In the genomic region with DNA sequence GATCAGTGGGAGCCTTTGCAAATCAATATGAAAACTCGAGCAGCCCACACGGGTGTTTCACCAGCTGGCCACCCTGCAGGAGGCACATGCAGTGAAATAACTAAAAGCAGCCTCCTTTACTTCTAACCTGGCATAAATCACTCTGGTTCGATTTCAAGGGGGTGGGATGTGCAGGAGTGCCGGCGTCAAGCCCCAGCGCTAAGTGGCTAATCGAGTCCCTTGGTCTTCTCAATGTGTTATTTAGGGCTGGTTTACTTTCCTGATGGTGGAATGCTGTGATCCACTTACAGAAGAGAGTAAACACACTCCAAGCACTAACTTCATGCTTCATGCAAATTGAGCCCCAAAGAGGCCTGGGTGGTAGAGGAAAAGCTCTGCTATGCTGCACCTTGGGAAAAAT, we compare ENCODE assay signal across 19 cellular contexts.
DNase-seq lines count a peak whose midpoint lies in the region; ATAC-seq and TF ChIP-seq lines count a peak whose summit lies in the region.
"Had no signal": no experiment of that assay in that cellular context is flagged by ENCODE, and none has a peak within 500 bp of the region (broad histone marks: within the 10 kb centered on the region; RNA-seq: fewer than 3 reads in every experiment).

No MANE protein-coding gene starts in this region.

- ATAC-seq in PC-3 (no peak), upper lobe of right lung (peak; percentile 71), HG02642 (IDR thresholded peaks at IDR 0.05; ENCODE audit: poor library complexity, unreplicated experiment) (no peak)
- ATAC-seq: activated CD4-positive, CD25-positive, alpha-beta regulatory T cell treated with anti-CD3 and anti-CD28 coated beads, Interleukin-2, amount 50 U/mL, for 24 hours; activated CD8-positive, alpha-beta memory T cell treated with anti-CD3 and anti-CD28 coated beads, Interleukin-2, amount 10 ng/mL, durations not matched to agents 7 days and 5 days; gastroesophageal sphincter; Panc1; right cardiac atrium; stimulated activated naive B cell treated with anti-CD40 and anti-IgM and Interleukin-4, amounts not matched to agents 10 μg/mL and 1 μg/mL and 100 μg/mL, for 72 hours had no signal

- no peak overlapping the region for H3K27ac ChIP-seq in PC-3 (ENCODE audit: low read length)
- H3K27ac ChIP-seq in upper lobe of right lung, result no peak overlapping the region
- H3K27ac ChIP-seq: left ventricle myocardium inferior, tibial artery had no signal

- H3K9me2 ChIP-seq in PC-3 (replicated peaks; ENCODE audit: low read length), result no peaks in the 10 kb centered on the region

- peak overlapping the region; percentile 72; the same call in 1 of the 2 replicates for H3K4me2 ChIP-seq in PC-3 (ENCODE audit: low read length)

- H3K27me3 ChIP-seq in PC-3 (ENCODE audit: low read length) (no peaks in the 10 kb centered on the region), upper lobe of right lung (no peaks in the 10 kb centered on the region)
- H3K27me3 ChIP-seq: tibial artery had no signal

- H3F3A ChIP-seq in PC-3 (ENCODE audit: low read length, unreplicated experiment), result no peaks in the 10 kb centered on the region

- no peak for TF ChIP-seq CTCF in PC-3 (conservative IDR thresholded peaks at IDR 0.05; ENCODE audit: low read depth, low read length)
- no peak for TF ChIP-seq CTCF in upper lobe of right lung (IDR thresholded peaks at IDR 0.05)

- no peak overlapping the region for H2AFZ ChIP-seq in PC-3 (ENCODE audit: low read length)

- intact Hi-C loops in PC-3 (cut with micrococcal nuclease) (no loop called here), upper lobe of right lung (cut with DNase I) (no loop called here)

- peak; percentile 44 to 73 for DNase-seq in NCI-H524 (lab: John Stamatoyannopoulos, UW)
- no peak for DNase-seq in NCI-H524 treated with DMSO at 0.1 percent for 48 hours (lab: John Stamatoyannopoulos, UW)
- peak; percentile 71 for DNase-seq in NCI-H2029 treated with DMSO at 0.1 percent for 48 hours (lab: John Stamatoyannopoulos, UW)
- no peak for DNase-seq in PC-3
- DNase-seq in upper lobe of right lung, result no peak
- no peak for DNase-seq in activated CD4-positive, alpha-beta T cell treated with anti-CD3 and anti-CD28 coated beads, Interleukin-2, amount 50 U/mL, for 1 hour
- no peak for DNase-seq in A172 (ENCODE audit: low spot score)
- DNase-seq: ACHN; activated CD8-positive, alpha-beta memory T cell treated with anti-CD3 and anti-CD28 coated beads, Interleukin-2, amount 10 ng/mL, durations not matched to agents 7 days and 5 days; activated effector memory CD4-positive, alpha-beta T cell treated with Interleukin-2 at 50 U/mL for 16 hours; dermis blood vessel endothelial cell; left ventricle myocardium inferior; right cardiac atrium; stimulated activated naive B cell treated with anti-CD40 and anti-IgM and Interleukin-4, amounts not matched to agents 10 μg/mL and 1 μg/mL and 100 μg/mL, for 72 hours; tibial artery had no signal

- peaks cover 32% of the 10 kb centered on the region for H3K4me1 ChIP-seq in PC-3 (ENCODE audit: insufficient read depth, low read length)
- H3K4me1 ChIP-seq in upper lobe of right lung, result peaks cover 13% of the 10 kb centered on the region

- no peaks in the 10 kb centered on the region for H3K9me3 ChIP-seq in PC-3 (ENCODE audit: low read length)
- no peaks in the 10 kb centered on the region for H3K9me3 ChIP-seq in upper lobe of right lung
- H3K9me3 ChIP-seq: gastroesophageal sphincter, left ventricle myocardium inferior, tibial artery had no signal

- no peaks in the 10 kb centered on the region for H3K79me2 ChIP-seq in PC-3 (ENCODE audit: low read length)

- CTCF ChIA-PET in PC-3 (lab: Charles Lee), result no interaction called here

- no peak overlapping the region for H3K9ac ChIP-seq in PC-3 (ENCODE audit: low read length)

- POLR2A ChIA-PET in PC-3 (lab: Charles Lee; ENCODE audit: unreplicated experiment), result no interaction called here

- H3K4me3 ChIP-seq in PC-3 (ENCODE audit: low read length) (no peak overlapping the region), upper lobe of right lung (no peak overlapping the region)
- H3K4me3 ChIP-seq: gastroesophageal sphincter, left ventricle myocardium inferior, tibial artery had no signal

- no peaks in the 10 kb centered on the region for H4K20me1 ChIP-seq in PC-3 (ENCODE audit: low read length)

- BruUV-seq in PC-3 (replicated peaks; lab: Mats Ljungman, UMichigan), result no TSS peak

- H3K36me3 ChIP-seq in PC-3 (ENCODE audit: low read depth, low read length) (no peaks in the 10 kb centered on the region), upper lobe of right lung (no peaks in the 10 kb centered on the region)
- H3K36me3 ChIP-seq: gastroesophageal sphincter, left ventricle myocardium inferior, tibial artery had no signal

Comparison
In these comparisons a context has a peak if more than half of its experiments do, and no peak if none do; other contexts are left out.
1. DNase-seq: peak in NCI-H524 (2 of 2) and NCI-H2029 treated with DMSO at 0.1 percent for 48 hours (single experiment); none in NCI-H524 treated with DMSO at 0.1 percent for 48 hours (single experiment), PC-3 (single experiment), upper lobe of right lung (single experiment), activated CD4-positive, alpha-beta T cell treated with anti-CD3 and anti-CD28 coated beads, Interleukin-2, amount 50 U/mL, for 1 hour (single experiment) and A172 (single experiment).